Comparison of ENCODE assay signal across 3 cellular contexts in genomic region chr3:25237602-25238001, GRCh38.
TF ChIP-seq lines count a peak whose summit lies in the region.

No MANE protein-coding gene starts in this region.

TF ChIP-seq in HepG2, 621 proteins besides CTCF, POLR2A, EP300 and RAD21 (continued from another document):
- TF ChIP-seq DBP (CRISPR knock-in tag; IDR thresholded peaks at IDR 0.05; ENCODE audit: not compliant biosample characterization) (no peak), ZNF550 (CRISPR knock-in tag; IDR thresholded peaks at IDR 0.05; ENCODE audit: borderline replicate concordance) (no peak), ZNF841 (CRISPR knock-in tag; IDR thresholded peaks at IDR 0.05; ENCODE audit: borderline replicate concordance) (no peak)
- TF ChIP-seq, protein P1, sequence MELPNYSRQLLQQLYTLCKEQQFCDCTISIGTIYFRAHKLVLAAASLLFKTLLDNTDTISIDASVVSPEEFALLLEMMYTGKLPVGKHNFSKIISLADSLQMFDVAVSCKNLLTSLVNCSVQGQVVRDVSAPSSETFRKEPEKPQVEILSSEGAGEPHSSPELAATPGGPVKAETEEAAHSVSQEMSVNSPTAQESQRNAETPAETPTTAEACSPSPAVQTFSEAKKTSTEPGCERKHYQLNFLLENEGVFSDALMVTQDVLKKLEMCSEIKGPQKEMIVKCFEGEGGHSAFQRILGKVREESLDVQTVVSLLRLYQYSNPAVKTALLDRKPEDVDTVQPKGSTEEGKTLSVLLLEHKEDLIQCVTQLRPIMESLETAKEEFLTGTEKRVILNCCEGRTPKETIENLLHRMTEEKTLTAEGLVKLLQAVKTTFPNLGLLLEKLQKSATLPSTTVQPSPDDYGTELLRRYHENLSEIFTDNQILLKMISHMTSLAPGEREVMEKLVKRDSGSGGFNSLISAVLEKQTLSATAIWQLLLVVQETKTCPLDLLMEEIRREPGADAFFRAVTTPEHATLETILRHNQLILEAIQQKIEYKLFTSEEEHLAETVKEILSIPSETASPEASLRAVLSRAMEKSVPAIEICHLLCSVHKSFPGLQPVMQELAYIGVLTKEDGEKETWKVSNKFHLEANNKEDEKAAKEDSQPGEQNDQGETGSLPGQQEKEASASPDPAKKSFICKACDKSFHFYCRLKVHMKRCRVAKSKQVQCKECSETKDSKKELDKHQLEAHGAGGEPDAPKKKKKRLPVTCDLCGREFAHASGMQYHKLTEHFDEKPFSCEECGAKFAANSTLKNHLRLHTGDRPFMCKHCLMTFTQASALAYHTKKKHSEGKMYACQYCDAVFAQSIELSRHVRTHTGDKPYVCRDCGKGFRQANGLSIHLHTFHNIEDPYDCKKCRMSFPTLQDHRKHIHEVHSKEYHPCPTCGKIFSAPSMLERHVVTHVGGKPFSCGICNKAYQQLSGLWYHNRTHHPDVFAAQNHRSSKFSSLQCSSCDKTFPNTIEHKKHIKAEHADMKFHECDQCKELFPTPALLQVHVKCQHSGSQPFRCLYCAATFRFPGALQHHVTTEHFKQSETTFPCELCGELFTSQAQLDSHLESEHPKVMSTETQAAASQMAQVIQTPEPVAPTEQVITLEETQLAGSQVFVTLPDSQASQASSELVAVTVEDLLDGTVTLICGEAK (IDR thresholded peaks at IDR 0.05), result peak; percentile 83
- TF ChIP-seq, protein P1 (CRISPR knock-in tag; IDR thresholded peaks at IDR 0.05), result no peak
TF ChIP-seq in HepG2: peak in this region for 1.

TF ChIP-seq in HEK293T, 16 proteins besides CTCF, POLR2A, EP300 and RAD21 (continued from another document):
- TF ChIP-seq SUZ12 (IDR thresholded peaks at IDR 0.05) (no peak), ZNF384 (IDR thresholded peaks at IDR 0.05) (no peak), FOXM1 (IDR thresholded peaks at IDR 0.05; ENCODE audit: borderline replicate concordance) (no peak), HDGF (IDR thresholded peaks at IDR 0.05; ENCODE audit: borderline replicate concordance) (no peak)

TF ChIP-seq in GM12878, 131 proteins besides CTCF, POLR2A, EP300 and RAD21 (continued from another document):
- TF ChIP-seq, protein P1 (IDR thresholded peaks at IDR 0.05; ENCODE audit: borderline replicate concordance), result peak; percentile 24; the same call in 1 of the 2 replicates
